Comparison of ENCODE assay signal across 9 cellular contexts in the genomic region with DNA sequence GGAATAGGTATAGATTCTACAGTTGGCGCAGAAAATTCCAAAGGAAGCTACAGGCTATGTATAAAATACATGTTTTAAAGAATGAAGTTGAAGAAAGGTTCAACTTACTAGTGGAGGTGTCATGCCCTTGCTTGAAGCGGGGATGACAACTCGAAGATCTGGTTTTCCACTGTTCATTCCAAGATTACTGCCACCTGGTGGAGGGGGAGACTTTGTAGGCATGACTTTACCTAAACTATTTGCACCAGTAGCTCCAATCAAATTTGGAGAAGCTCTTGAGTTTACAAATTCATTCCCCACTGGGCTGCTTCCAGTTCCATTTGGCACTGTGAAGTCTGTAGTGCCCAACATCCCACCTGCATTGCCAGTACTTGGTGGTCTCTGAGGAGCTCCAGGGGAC.
DNase-seq lines count a peak whose midpoint lies in the region; ATAC-seq, FAIRE-seq and TF ChIP-seq lines count a peak whose summit lies in the region.
"Had no signal": no experiment of that assay in that cellular context is flagged by ENCODE, and none has a peak within 500 bp of the region (broad histone marks: within the 10 kb centered on the region; RNA-seq: fewer than 3 reads in every experiment).

No MANE protein-coding gene starts in this region.

- intact Hi-C loops in left colon (cut with DNase I, micrococcal nuclease): no loop called here

- no peaks in the 10 kb centered on the region for H3K36me3 ChIP-seq in SU-DHL-6 (ENCODE audit: low read length)
- no peaks in the 10 kb centered on the region for H3K36me3 ChIP-seq in kidney epithelial cell (ENCODE audit: control insufficient read depth, insufficient read depth, low read length)

- no peak for FAIRE-seq in RCC 7860 (lab: Jason Lieb, UNC)

- TF ChIP-seq CTCF in HFFc6 (IDR thresholded peaks at IDR 0.05): peak; percentile 70
- TF ChIP-seq CTCF in SU-DHL-6 (IDR thresholded peaks at IDR 0.05; ENCODE audit: insufficient read depth, low read length, poor library complexity, severe bottlenecking): peak; percentile 27
- peak; percentile 14 for TF ChIP-seq CTCF in kidney epithelial cell (IDR thresholded peaks at IDR 0.05; ENCODE audit: insufficient read depth, low read length, poor library complexity, severe bottlenecking)

- H4K20me1 ChIP-seq in SU-DHL-6 (ENCODE audit: low read depth, low read length): no peaks in the 10 kb centered on the region

- H3K4me3 ChIP-seq in SU-DHL-6 (ENCODE audit: insufficient read depth, low read length, poor library complexity, severe bottlenecking) (no peak overlapping the region), kidney epithelial cell (ENCODE audit: low read depth, low read length) (no peak overlapping the region)

- no peaks in the 10 kb centered on the region for H3K9me2 ChIP-seq in SU-DHL-6 (replicated peaks; ENCODE audit: insufficient read depth, low read length)

- no peaks in the 10 kb centered on the region for H3K36me3 Mint-ChIP-seq in HFFc6 (ENCODE audit: low read depth)
- H3K36me3 Mint-ChIP-seq: naive thymus-derived CD4-positive, alpha-beta T cell had no signal

- H3K4me1 Mint-ChIP-seq in HFFc6 (ENCODE audit: low read depth): no peaks in the 10 kb centered on the region
- H3K4me1 Mint-ChIP-seq: central memory CD8-positive, alpha-beta T cell; naive thymus-derived CD4-positive, alpha-beta T cell had no signal

- no peaks in the 10 kb centered on the region for H3K79me2 ChIP-seq in SU-DHL-6 (ENCODE audit: insufficient read depth, low read length)

- no peak overlapping the region for H2AFZ ChIP-seq in SU-DHL-6 (ENCODE audit: low read depth, low read length, severe bottlenecking)

- no peaks in the 10 kb centered on the region for H3K9me3 Mint-ChIP-seq in HFFc6
- H3K9me3 Mint-ChIP-seq: central memory CD8-positive, alpha-beta T cell had no signal

- no peaks in the 10 kb centered on the region for H3K9me3 ChIP-seq in SU-DHL-6 (ENCODE audit: insufficient read depth, low read length)

- H3K27me3 Mint-ChIP-seq in HFFc6 (ENCODE audit: insufficient read depth): peaks cover 5% of the 10 kb centered on the region

- H3K27ac Mint-ChIP-seq in HFFc6: no peak overlapping the region
- H3K27ac Mint-ChIP-seq: naive thymus-derived CD4-positive, alpha-beta T cell had no signal

- H3K27ac ChIP-seq in SU-DHL-6 (ENCODE audit: low read depth, low read length): no peak overlapping the region

- no peaks in the 10 kb centered on the region for H3K27me3 ChIP-seq in SU-DHL-6 (ENCODE audit: low read length)
- H3K27me3 ChIP-seq in kidney epithelial cell (ENCODE audit: control insufficient read depth, insufficient read depth, low read length): no peaks in the 10 kb centered on the region

- no peaks in the 10 kb centered on the region for H3F3A ChIP-seq in SU-DHL-6 (ENCODE audit: insufficient read depth)

- DNase-seq in EL: peak; percentile 10
- peak; percentile 4 for DNase-seq in HFFc6
- DNase-seq in kidney epithelial cell (ENCODE audit: low read depth): no peak
- no peak for DNase-seq in left colon
- no peak for DNase-seq in cerebellar nuclear complex (lab: John Stamatoyannopoulos, UW)
- DNase-seq in RCC 7860 (ENCODE audit: low spot score): no peak

- ATAC-seq in left colon: no peak
- ATAC-seq: naive thymus-derived CD4-positive, alpha-beta T cell had no signal

- no peak overlapping the region for H3K9ac ChIP-seq in SU-DHL-6 (ENCODE audit: low read length)

- H3K4me3 Mint-ChIP-seq in HFFc6: no peak overlapping the region
- H3K4me3 Mint-ChIP-seq: central memory CD8-positive, alpha-beta T cell; naive thymus-derived CD4-positive, alpha-beta T cell had no signal

- no peak overlapping the region for H3K4me2 ChIP-seq in SU-DHL-6 (ENCODE audit: low read depth, low read length, poor library complexity, severe bottlenecking)

Comparison
In these comparisons a context has a peak if more than half of its experiments do, and no peak if none do; other contexts are left out.
1. DNase-seq: peak in EL (single experiment) and HFFc6 (single experiment); none in kidney epithelial cell (single experiment), left colon (0 of 2), cerebellar nuclear complex (0 of 2) and RCC 7860 (single experiment).
2. CTCF ChIP-seq: peak in every context shown above with its lines; median percentile 70 in HFFc6; 27 in SU-DHL-6; 14 in kidney epithelial cell.